Comparison of ENCODE assay signal across 8 cellular contexts in the genomic region with DNA sequence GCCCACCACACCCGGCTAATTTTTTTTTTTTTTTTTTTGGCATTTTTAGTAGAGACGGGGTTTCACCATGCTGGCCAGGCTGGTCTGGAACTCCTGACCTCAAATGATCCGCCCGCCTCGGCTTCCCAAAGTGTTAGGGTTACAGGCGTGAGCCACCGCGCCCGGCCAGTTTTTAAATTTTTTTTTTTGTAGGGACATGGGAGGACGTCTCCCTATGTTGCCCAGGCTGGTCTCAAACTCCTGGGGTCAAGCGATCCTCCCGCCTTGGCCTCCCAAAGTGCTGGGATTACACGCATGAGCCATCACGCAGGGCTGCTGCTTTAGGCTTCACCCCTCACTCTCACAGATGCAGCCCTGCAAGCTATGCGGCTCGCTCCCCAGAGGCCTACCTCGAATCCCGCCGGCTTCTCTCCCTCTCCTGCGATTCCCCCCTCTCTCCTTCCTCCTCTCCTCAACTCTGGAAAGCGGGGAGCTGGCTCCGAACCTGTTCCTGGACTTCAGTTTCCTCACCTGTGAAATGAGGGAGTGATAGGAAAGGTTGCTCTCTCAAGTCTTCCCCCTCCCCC. TPM values are rescaled to one million over a fixed set of nuclear protein-coding genes. Genes with fewer than 3 reads are reported as not detected.
DNase-seq lines count a peak whose midpoint lies in the region; ATAC-seq, FAIRE-seq and TF ChIP-seq lines count a peak whose summit lies in the region.

No MANE protein-coding gene starts in this region.

- CTCF ChIA-PET in activated CD8-positive, alpha-beta memory T cell treated with anti-CD3 and anti-CD28 coated beads, Interleukin-2, amount 10 ng/mL, durations not matched to agents 7 days and 5 days (lab: Charles Lee), result interaction anchor here (7.4 kb wide), 1 partner anchor 69 kb away, joined by 58 read pairs; a partner anchor contains a TSS
- CTCF ChIA-PET in activated CD4-positive, alpha-beta memory T cell treated with anti-CD3 and anti-CD28 coated beads, Interleukin-2, amount 10 ng/mL, durations not matched to agents 7 days and 5 days (lab: Charles Lee), result interaction anchor here (3.3 kb wide), 1 partner anchor 69 kb away, joined by 37 read pairs; a partner anchor contains a TSS

- no peak for TF ChIP-seq POLR2A in GM12891 (IDR thresholded peaks at IDR 0.05; ENCODE audit: low read depth, low read length)

- no peak overlapping the region for H3K27ac Mint-ChIP-seq in activated CD8-positive, alpha-beta memory T cell treated with anti-CD3 and anti-CD28 coated beads, Interleukin-2, amount 10 ng/mL, durations not matched to agents 7 days and 5 days
- H3K27ac Mint-ChIP-seq in activated CD4-positive, alpha-beta memory T cell treated with anti-CD3 and anti-CD28 coated beads, Interleukin-2, amount 10 ng/mL, durations not matched to agents 7 days and 5 days, result no peak overlapping the region
- peak overlapping the region; percentile 94 for H3K27ac Mint-ChIP-seq in glutamatergic neuron (ENCODE audit: unreplicated experiment)
- H3K27ac Mint-ChIP-seq in stimulated activated naive CD8-positive, alpha-beta T cell treated with anti-CD3 and anti-CD28 coated beads, Interleukin-15, amount 100 ng/mL, for 72 hours, result peak overlapping the region in 1 of 2 donors; percentile 72

- no peaks in the 10 kb centered on the region for H3K27me3 Mint-ChIP-seq in activated CD8-positive, alpha-beta memory T cell treated with anti-CD3 and anti-CD28 coated beads, Interleukin-2, amount 10 ng/mL, durations not matched to agents 7 days and 5 days
- H3K27me3 Mint-ChIP-seq in activated CD4-positive, alpha-beta memory T cell treated with anti-CD3 and anti-CD28 coated beads, Interleukin-2, amount 10 ng/mL, durations not matched to agents 7 days and 5 days, result no peaks in the 10 kb centered on the region
- H3K27me3 Mint-ChIP-seq in glutamatergic neuron (ENCODE audit: unreplicated experiment), result peaks cover 10% of the 10 kb centered on the region
- H3K27me3 Mint-ChIP-seq in stimulated activated naive CD8-positive, alpha-beta T cell treated with anti-CD3 and anti-CD28 coated beads, Interleukin-15, amount 100 ng/mL, for 72 hours, result peaks cover 7% of the 10 kb centered on the region

- no peak for DNase-seq in activated CD8-positive, alpha-beta memory T cell treated with anti-CD3 and anti-CD28 coated beads, Interleukin-2, amount 10 ng/mL, durations not matched to agents 7 days and 5 days
- DNase-seq in activated CD8-positive, alpha-beta memory T cell treated with anti-CD3 and anti-CD28 coated beads, Interleukin-2, amount 50 U/mL, for 48 hours, result no peak
- no peak for DNase-seq in activated CD4-positive, alpha-beta memory T cell treated with anti-CD3 and anti-CD28 coated beads, Interleukin-2, amount 10 ng/mL, durations not matched to agents 7 days and 5 days
- peak; percentile 45 for DNase-seq in glutamatergic neuron
- no peak for DNase-seq in stimulated activated naive CD8-positive, alpha-beta T cell treated with anti-CD3 and anti-CD28 coated beads, Interleukin-15, amount 100 ng/mL, for 72 hours
- no peak for DNase-seq in GM12891 (ENCODE audit: insufficient read length, low spot score)
- no peak for DNase-seq in iPS-NIHi11 (ENCODE audit: low spot score)

- H3K9me3 Mint-ChIP-seq in activated CD8-positive, alpha-beta memory T cell treated with anti-CD3 and anti-CD28 coated beads, Interleukin-2, amount 10 ng/mL, durations not matched to agents 7 days and 5 days (ENCODE audit: low read depth), result no peaks in the 10 kb centered on the region
- H3K9me3 Mint-ChIP-seq in activated CD4-positive, alpha-beta memory T cell treated with anti-CD3 and anti-CD28 coated beads, Interleukin-2, amount 10 ng/mL, durations not matched to agents 7 days and 5 days, result no peaks in the 10 kb centered on the region
- peaks cover 8% of the 10 kb centered on the region for H3K9me3 Mint-ChIP-seq in glutamatergic neuron (ENCODE audit: unreplicated experiment)
- no peaks in the 10 kb centered on the region for H3K9me3 Mint-ChIP-seq in stimulated activated naive CD8-positive, alpha-beta T cell treated with anti-CD3 and anti-CD28 coated beads, Interleukin-15, amount 100 ng/mL, for 72 hours

- no peak for TF ChIP-seq CTCF in glutamatergic neuron (IDR thresholded peaks at IDR 0.05; ENCODE audit: partially characterized antibody, unreplicated experiment)

- POLR2A ChIA-PET in activated CD4-positive, alpha-beta memory T cell treated with anti-CD3 and anti-CD28 coated beads, Interleukin-2, amount 10 ng/mL, durations not matched to agents 7 days and 5 days (lab: Charles Lee), result interaction anchor here (1.0 to 3.4 kb wide), 7 partner anchors 11 to 70 kb away, joined by 4 to 49 read pairs (median 19); a partner anchor contains a TSS

- peaks cover 41% of the 10 kb centered on the region for H3K4me1 Mint-ChIP-seq in activated CD8-positive, alpha-beta memory T cell treated with anti-CD3 and anti-CD28 coated beads, Interleukin-2, amount 10 ng/mL, durations not matched to agents 7 days and 5 days
- H3K4me1 Mint-ChIP-seq in activated CD4-positive, alpha-beta memory T cell treated with anti-CD3 and anti-CD28 coated beads, Interleukin-2, amount 10 ng/mL, durations not matched to agents 7 days and 5 days, result peaks cover 41% of the 10 kb centered on the region
- H3K4me1 Mint-ChIP-seq in glutamatergic neuron (ENCODE audit: low read depth, unreplicated experiment), result peaks cover 31% of the 10 kb centered on the region
- peaks cover 50% of the 10 kb centered on the region for H3K4me1 Mint-ChIP-seq in stimulated activated naive CD8-positive, alpha-beta T cell treated with anti-CD3 and anti-CD28 coated beads, Interleukin-15, amount 100 ng/mL, for 72 hours

- H3K4me3 Mint-ChIP-seq in activated CD8-positive, alpha-beta memory T cell treated with anti-CD3 and anti-CD28 coated beads, Interleukin-2, amount 10 ng/mL, durations not matched to agents 7 days and 5 days, result peak overlapping the region; percentile 85
- peak overlapping the region; percentile 92 for H3K4me3 Mint-ChIP-seq in activated CD4-positive, alpha-beta memory T cell treated with anti-CD3 and anti-CD28 coated beads, Interleukin-2, amount 10 ng/mL, durations not matched to agents 7 days and 5 days
- H3K4me3 Mint-ChIP-seq in glutamatergic neuron (ENCODE audit: unreplicated experiment), result peak overlapping the region; percentile 97
- peak overlapping the region; percentile 92 to 93 for H3K4me3 Mint-ChIP-seq in stimulated activated naive CD8-positive, alpha-beta T cell treated with anti-CD3 and anti-CD28 coated beads, Interleukin-15, amount 100 ng/mL, for 72 hours

- FAIRE-seq in GM12891 (lab: Jason Lieb, UNC), result no peak

- peaks cover 16% of the 10 kb centered on the region for H3K36me3 Mint-ChIP-seq in activated CD8-positive, alpha-beta memory T cell treated with anti-CD3 and anti-CD28 coated beads, Interleukin-2, amount 10 ng/mL, durations not matched to agents 7 days and 5 days
- H3K36me3 Mint-ChIP-seq in activated CD4-positive, alpha-beta memory T cell treated with anti-CD3 and anti-CD28 coated beads, Interleukin-2, amount 10 ng/mL, durations not matched to agents 7 days and 5 days (ENCODE audit: low read depth), result peaks cover 32% of the 10 kb centered on the region
- no peaks in the 10 kb centered on the region for H3K36me3 Mint-ChIP-seq in glutamatergic neuron (ENCODE audit: unreplicated experiment)

- no peak for ATAC-seq in activated CD8-positive, alpha-beta memory T cell treated with anti-CD3 and anti-CD28 coated beads, Interleukin-2, amount 10 ng/mL, durations not matched to agents 7 days and 5 days
- ATAC-seq in stimulated activated naive CD8-positive, alpha-beta T cell treated with anti-CD3 and anti-CD28 coated beads, Interleukin-15, amount 100 ng/mL, for 72 hours, result no peak
- ATAC-seq in GM21526 (IDR thresholded peaks at IDR 0.05; ENCODE audit: low FRiP score, unreplicated experiment), result no peak

TF ChIP-seq in GM12891, 5 proteins besides CTCF, POLR2A, EP300 and RAD21 (continues in another document):
- no peak for TF ChIP-seq POU2F2 (IDR thresholded peaks at IDR 0.05; ENCODE audit: low read depth, low read length)
- no peak for TF ChIP-seq PAX5 (IDR thresholded peaks at IDR 0.05; ENCODE audit: insufficient read depth, low read length, severe bottlenecking)
- no peak for TF ChIP-seq POLR2AphosphoS5 (IDR thresholded peaks at IDR 0.05; ENCODE audit: low read depth, low read length)
- no peak for TF ChIP-seq SPI1 (IDR thresholded peaks at IDR 0.05; ENCODE audit: low read depth, low read length)

RNA-seq across cellular contexts. Expression of a gene that starts 0.9 kb away (rescaled TPM):
- total RNA-seq in activated CD8-positive, alpha-beta memory T cell treated with anti-CD3 and anti-CD28 coated beads, Interleukin-2, amount 10 ng/mL, durations not matched to agents 7 days and 5 days, result 1 to 10 TPM; 4.9 to 6.2 TPM
- 1 to 10 TPM; 3.2 to 3.6 TPM for total RNA-seq in activated CD4-positive, alpha-beta memory T cell treated with anti-CD3 and anti-CD28 coated beads, Interleukin-2, amount 10 ng/mL, durations not matched to agents 7 days and 5 days
- total RNA-seq in glutamatergic neuron (ENCODE audit: unreplicated experiment), result 6.2 TPM
- polyA plus RNA-seq in GM12891 (2012; ENCODE audit: low read depth, missing spikeins), result 0.69 TPM

RNA-seq across cellular contexts. Expression of a gene that starts 1.0 kb away (rescaled TPM):
- total RNA-seq in activated CD8-positive, alpha-beta memory T cell treated with anti-CD3 and anti-CD28 coated beads, Interleukin-2, amount 10 ng/mL, durations not matched to agents 7 days and 5 days, result 100 to 1,000 TPM; 214 to 267 TPM
- 100 to 1,000 TPM; 225 to 226 TPM for total RNA-seq in activated CD4-positive, alpha-beta memory T cell treated with anti-CD3 and anti-CD28 coated beads, Interleukin-2, amount 10 ng/mL, durations not matched to agents 7 days and 5 days
- total RNA-seq in glutamatergic neuron (ENCODE audit: unreplicated experiment), result 157 TPM
- 69.6 TPM for polyA plus RNA-seq in GM12891 (2012; ENCODE audit: low read depth, missing spikeins)

RNA-seq across cellular contexts. Expression of a gene that starts 29.5 kb away (rescaled TPM):
- 10 to 100 TPM in 1 of 2 experiments, 1 to 10 TPM in 1; 8.5 to 10.5 TPM for total RNA-seq in activated CD8-positive, alpha-beta memory T cell treated with anti-CD3 and anti-CD28 coated beads, Interleukin-2, amount 10 ng/mL, durations not matched to agents 7 days and 5 days
- total RNA-seq in activated CD4-positive, alpha-beta memory T cell treated with anti-CD3 and anti-CD28 coated beads, Interleukin-2, amount 10 ng/mL, durations not matched to agents 7 days and 5 days, result 10 to 100 TPM; 12.2 to 13.3 TPM
- total RNA-seq in glutamatergic neuron (ENCODE audit: unreplicated experiment), result 43.1 TPM
- 4.6 TPM for polyA plus RNA-seq in GM12891 (2012; ENCODE audit: low read depth, missing spikeins)

RNA-seq across cellular contexts. Expression of a gene that starts 31.0 kb away (rescaled TPM):
- 10 to 100 TPM; 32.2 to 48.1 TPM for total RNA-seq in activated CD8-positive, alpha-beta memory T cell treated with anti-CD3 and anti-CD28 coated beads, Interleukin-2, amount 10 ng/mL, durations not matched to agents 7 days and 5 days
- total RNA-seq in activated CD4-positive, alpha-beta memory T cell treated with anti-CD3 and anti-CD28 coated beads, Interleukin-2, amount 10 ng/mL, durations not matched to agents 7 days and 5 days, result 10 to 100 TPM; 37.9 to 41.6 TPM
- 5.0 TPM for total RNA-seq in glutamatergic neuron (ENCODE audit: unreplicated experiment)
- polyA plus RNA-seq in GM12891 (2012; ENCODE audit: low read depth, missing spikeins), result 12.7 TPM

RNA-seq across cellular contexts. Expression of a gene that starts 39.1 kb away (rescaled TPM):
- 1 to 10 TPM; 2.2 to 4.8 TPM for total RNA-seq in activated CD8-positive, alpha-beta memory T cell treated with anti-CD3 and anti-CD28 coated beads, Interleukin-2, amount 10 ng/mL, durations not matched to agents 7 days and 5 days
- total RNA-seq in activated CD4-positive, alpha-beta memory T cell treated with anti-CD3 and anti-CD28 coated beads, Interleukin-2, amount 10 ng/mL, durations not matched to agents 7 days and 5 days, result 1 to 10 TPM; 5.6 to 7.4 TPM
- total RNA-seq in glutamatergic neuron (ENCODE audit: unreplicated experiment), result 0.76 TPM
- 0.46 TPM for polyA plus RNA-seq in GM12891 (2012; ENCODE audit: low read depth, missing spikeins)
